Comparison of ENCODE assay signal across 17 cellular contexts in genomic region chr4:96097693-96098092, GRCh38.
DNase-seq lines count a peak whose midpoint lies in the region; ATAC-seq and TF ChIP-seq lines count a peak whose summit lies in the region.
"Had no signal": no experiment of that assay in that cellular context is flagged by ENCODE, and none has a peak within 500 bp of the region (broad histone marks: within the 10 kb centered on the region; RNA-seq: fewer than 3 reads in every experiment).

No MANE protein-coding gene starts in this region.

- H3K36me3 Mint-ChIP-seq in GM23338 (ENCODE audit: low read depth) (peaks cover 5% of the 10 kb centered on the region; the same call in 1 of the 3 replicates), endothelial cell (ENCODE audit: low read depth, unreplicated experiment) (no peaks in the 10 kb centered on the region), mesothelial cell of epicardium (peaks cover 5% of the 10 kb centered on the region)
- H3K36me3 Mint-ChIP-seq: CD4-positive, alpha-beta memory T cell had no signal

- H3K9me3 Mint-ChIP-seq in GM23338 (peaks cover 7% of the 10 kb centered on the region; the same call in 2 of the 3 replicates), endothelial cell (ENCODE audit: unreplicated experiment) (no peaks in the 10 kb centered on the region), mesothelial cell of epicardium (peaks cover 21% of the 10 kb centered on the region)

- H3K9me2 ChIP-seq in GM23338 (ENCODE audit: insufficient read depth) = peaks cover 9% of the 10 kb centered on the region

- H3K4me3 Mint-ChIP-seq in GM23338 (no peak overlapping the region), endothelial cell (ENCODE audit: unreplicated experiment) (no peak overlapping the region), mesothelial cell of epicardium (no peak overlapping the region)
- H3K4me3 Mint-ChIP-seq: CD4-positive, alpha-beta memory T cell; HFFc6 had no signal

- H3K4me3 ChIP-seq in GM23338 (no peak overlapping the region), RWPE2 (ENCODE audit: severe bottlenecking) (no peak overlapping the region), mucosa of descending colon (no peak overlapping the region)
- H3K4me3 ChIP-seq: HAP-1 had no signal

- H3K27ac Mint-ChIP-seq in GM23338 (no peak overlapping the region), endothelial cell (ENCODE audit: unreplicated experiment) (no peak overlapping the region), mesothelial cell of epicardium (no peak overlapping the region)
- H3K27ac Mint-ChIP-seq: CD4-positive, alpha-beta memory T cell; HFFc6 had no signal

- H2AFZ ChIP-seq in GM23338 = peak overlapping the region; percentile 1; the same call in 1 of the 2 replicates

- H3K4me1 Mint-ChIP-seq in GM23338 = peaks cover 6% of the 10 kb centered on the region; the same call in 2 of the 3 replicates
- H3K4me1 Mint-ChIP-seq in endothelial cell (ENCODE audit: unreplicated experiment) = no peaks in the 10 kb centered on the region
- peaks cover 2% of the 10 kb centered on the region for H3K4me1 Mint-ChIP-seq in mesothelial cell of epicardium
- H3K4me1 Mint-ChIP-seq: CD4-positive, alpha-beta memory T cell had no signal

- H3K9me3 ChIP-seq in RWPE2 (ENCODE audit: severe bottlenecking) (no peaks in the 10 kb centered on the region), mucosa of descending colon (no peaks in the 10 kb centered on the region)
- H3K9me3 ChIP-seq: HAP-1 had no signal

- no peaks in the 10 kb centered on the region for H3K79me2 ChIP-seq in GM23338 (replicated peaks; ENCODE audit: insufficient read depth)

- intact Hi-C loops in mucosa of descending colon (cut with DNase I, micrococcal nuclease) (no loop called here), left ventricle myocardium superior (cut with micrococcal nuclease) (no loop called here)

- no peaks in the 10 kb centered on the region for H3K36me3 ChIP-seq in GM23338 (ENCODE audit: insufficient read depth)
- no peaks in the 10 kb centered on the region for H3K36me3 ChIP-seq in RWPE2 (ENCODE audit: low read depth)
- H3K36me3 ChIP-seq in mucosa of descending colon (ENCODE audit: low read depth) = no peaks in the 10 kb centered on the region
- H3K36me3 ChIP-seq: HAP-1 had no signal

- H3K27me3 ChIP-seq in GM23338 (ENCODE audit: insufficient read depth) (no peaks in the 10 kb centered on the region), RWPE2 (ENCODE audit: insufficient read depth, poor library complexity, severe bottlenecking) (no peaks in the 10 kb centered on the region), foreskin keratinocyte (no peaks in the 10 kb centered on the region)

- no peak overlapping the region for H3K4me2 ChIP-seq in GM23338

- ATAC-seq in GM23338 (no peak), RWPE2 (ENCODE audit: low read depth) (no peak), foreskin keratinocyte (no peak), mucosa of descending colon (peak; percentile 57), left ventricle myocardium superior (no peak)

- H3F3A ChIP-seq in GM23338 (replicated peaks; ENCODE audit: low read depth) = no peaks in the 10 kb centered on the region

- no peaks in the 10 kb centered on the region for H3K27me3 Mint-ChIP-seq in GM23338 (ENCODE audit: insufficient read depth, low read depth, poor library complexity)
- H3K27me3 Mint-ChIP-seq in endothelial cell (ENCODE audit: unreplicated experiment) = peaks cover 3% of the 10 kb centered on the region
- H3K27me3 Mint-ChIP-seq in mesothelial cell of epicardium (ENCODE audit: low read depth) = no peaks in the 10 kb centered on the region
- H3K27me3 Mint-ChIP-seq: CD4-positive, alpha-beta memory T cell had no signal

- H3K4me1 ChIP-seq in GM23338 (ENCODE audit: insufficient read depth) = no peaks in the 10 kb centered on the region
- H3K4me1 ChIP-seq in RWPE2 (ENCODE audit: insufficient read depth, poor library complexity, severe bottlenecking) = peaks cover 20% of the 10 kb centered on the region
- H3K4me1 ChIP-seq in foreskin keratinocyte = peaks cover 14% of the 10 kb centered on the region
- H3K4me1 ChIP-seq in mucosa of descending colon (ENCODE audit: low read depth) = peaks cover 6% of the 10 kb centered on the region
- H3K4me1 ChIP-seq: HAP-1 had no signal

- no peaks in the 10 kb centered on the region for H4K20me1 ChIP-seq in GM23338 (replicated peaks; ENCODE audit: insufficient read depth)

- no peak for DNase-seq in GM23338 (ENCODE audit: low spot score)
- no peak for DNase-seq in RWPE2 (ENCODE audit: low spot score)
- no peak for DNase-seq in foreskin keratinocyte
- DNase-seq in mucosa of descending colon = no peak
- no peak for DNase-seq in iPS-NIHi11 (ENCODE audit: low spot score)
- no peak for DNase-seq in endothelial cell (ENCODE audit: low spot score)
- DNase-seq in mesothelial cell of epicardium (ENCODE audit: low spot score in 2 of 2, unreplicated experiment in 2 of 2) = no peak
- DNase-seq in left ventricle myocardium superior = no peak
- DNase-seq: C1 segment of cervical spinal cord; Calu3; CD4-positive, alpha-beta memory T cell; COR-L47; DMS53; DMS79 treated with DMSO at 0.1 percent for 48 hours; GOT3; HFFc6 had no signal

- no peak overlapping the region for H3K27ac ChIP-seq in GM23338 (ENCODE audit: low read depth)
- H3K27ac ChIP-seq in RWPE2 (ENCODE audit: poor library complexity, severe bottlenecking) = peak overlapping the region; percentile 36
- H3K27ac ChIP-seq in foreskin keratinocyte = peak overlapping the region; percentile 76

- TF ChIP-seq CTCF in GM23338 (conservative IDR thresholded peaks at IDR 0.05; ENCODE audit: low read depth in 2 of 2) = no peak
- no peak for TF ChIP-seq CTCF in RWPE2 (IDR thresholded peaks at IDR 0.05; ENCODE audit: poor library complexity, severe bottlenecking)
- TF ChIP-seq CTCF in foreskin keratinocyte (conservative IDR thresholded peaks at IDR 0.05) = no peak
- no peak for TF ChIP-seq CTCF in mucosa of descending colon (IDR thresholded peaks at IDR 0.05)
- no peak for TF ChIP-seq CTCF in endothelial cell (IDR thresholded peaks at IDR 0.05; ENCODE audit: unreplicated experiment)
- TF ChIP-seq CTCF in mesothelial cell of epicardium (IDR thresholded peaks at IDR 0.05; ENCODE audit: unreplicated experiment) = no peak

TF ChIP-seq in GM23338, 12 proteins besides CTCF, POLR2A, EP300 and RAD21 (continues in another document):
- TF ChIP-seq POLR2AphosphoS5 (IDR thresholded peaks at IDR 0.05; ENCODE audit: low read depth) = no peak
- no peak for TF ChIP-seq CREB1 (CRISPR knock-in tag; IDR thresholded peaks at IDR 0.05; ENCODE audit: low read depth)
- TF ChIP-seq REST (IDR thresholded peaks at IDR 0.05; ENCODE audit: unreplicated experiment) = no peak
- TF ChIP-seq EZH2 (IDR thresholded peaks at IDR 0.05; ENCODE audit: low read depth, unreplicated experiment) = no peak
- no peak for TF ChIP-seq ZNF331 (CRISPR knock-in tag; IDR thresholded peaks at IDR 0.05; ENCODE audit: low read depth)
- no peak for TF ChIP-seq JUNB (IDR thresholded peaks at IDR 0.05; ENCODE audit: unreplicated experiment)
- no peak for TF ChIP-seq NANOG (IDR thresholded peaks at IDR 0.05; ENCODE audit: borderline replicate concordance)
- no peak for TF ChIP-seq ETS1 (IDR thresholded peaks at IDR 0.05)
